ENCODE assay signal across 19 cellular contexts in the genomic region with DNA sequence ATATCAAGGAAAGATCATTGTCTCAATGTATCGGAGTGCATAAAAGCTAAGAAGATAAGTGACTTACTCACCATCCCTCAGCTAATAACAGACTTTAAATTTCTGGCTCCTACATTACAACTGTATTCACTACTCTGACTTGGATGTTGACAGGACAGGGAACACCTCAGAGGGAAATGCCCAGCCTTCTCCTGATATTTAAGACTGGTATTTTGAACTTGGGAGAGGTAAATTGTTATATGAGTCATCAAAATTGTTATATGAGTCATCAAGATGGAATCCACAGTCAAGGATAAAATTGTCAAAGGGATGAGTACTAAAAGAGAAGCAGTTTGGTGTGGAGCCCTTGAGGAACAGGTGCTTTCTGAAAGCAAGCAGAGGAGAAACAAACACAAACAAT.
DNase-seq lines count a peak whose midpoint lies in the region; ATAC-seq, FAIRE-seq and TF ChIP-seq lines count a peak whose summit lies in the region.
"Had no signal": no experiment of that assay in that cellular context is flagged by ENCODE, and none has a peak within 500 bp of the region (broad histone marks: within the 10 kb centered on the region; RNA-seq: fewer than 3 reads in every experiment).

No MANE protein-coding gene starts in this region.

- TF ChIP-seq CTCF in A549 (IDR thresholded peaks at IDR 0.05) (no peak), RWPE2 (IDR thresholded peaks at IDR 0.05; ENCODE audit: poor library complexity, severe bottlenecking) (no peak), foreskin keratinocyte (conservative IDR thresholded peaks at IDR 0.05) (no peak)

- no peak overlapping the region for H3K4me3 ChIP-seq in A549
- no peak overlapping the region for H3K4me3 ChIP-seq in RWPE2 (ENCODE audit: severe bottlenecking)
- H3K4me3 ChIP-seq: heart left ventricle, left ventricle myocardium inferior, mucosa of descending colon, thoracic aorta had no signal

- H3K9me3 ChIP-seq in A549: no peaks in the 10 kb centered on the region
- no peaks in the 10 kb centered on the region for H3K9me3 ChIP-seq in RWPE2 (ENCODE audit: severe bottlenecking)
- H3K9me3 ChIP-seq: heart left ventricle, left ventricle myocardium inferior, mucosa of descending colon, thoracic aorta had no signal

- no peaks in the 10 kb centered on the region for H3K27me3 ChIP-seq in RWPE2 (ENCODE audit: insufficient read depth, poor library complexity, severe bottlenecking)
- H3K27me3 ChIP-seq in foreskin keratinocyte: no peaks in the 10 kb centered on the region
- H3K27me3 ChIP-seq: heart left ventricle had no signal

- no peak for TF ChIP-seq EP300 in A549 (IDR thresholded peaks at IDR 0.05)

- FAIRE-seq in A549 (lab: Jason Lieb, UNC): no peak
- no peak for FAIRE-seq in frontal cortex (lab: Jason Lieb, UNC)

- H3K27ac ChIP-seq in A549 (no peak overlapping the region), RWPE2 (ENCODE audit: poor library complexity, severe bottlenecking) (no peak overlapping the region), foreskin keratinocyte (no peak overlapping the region)
- H3K27ac ChIP-seq: heart left ventricle, left ventricle myocardium inferior, thoracic aorta had no signal

- no peak for TF ChIP-seq POLR2A in A549 (IDR thresholded peaks at IDR 0.05; ENCODE audit: low read length)

- DNase-seq in A549 (ENCODE audit: low read depth in 1 of 2, low spot score in 1 of 2) (peak in 1 of 2 experiments; percentile 35), HT1080 (ENCODE audit: low read depth) (peak; percentile 85), RWPE2 (ENCODE audit: low spot score) (no peak), foreskin keratinocyte (peak; percentile 19 to 39), frontal cortex (ENCODE audit: low spot score in 2 of 2) (no peak), COR-L47 (lab: John Stamatoyannopoulos, UW) (no peak)
- DNase-seq in activated CD8-positive, alpha-beta memory T cell treated with anti-CD3 and anti-CD28 coated beads, Interleukin-2, amount 50 U/mL, for 48 hours: no peak
- DNase-seq in activated CD4-positive, alpha-beta T cell treated with anti-CD3 and anti-CD28 coated beads, Interleukin-2, amount 50 U/mL, for 4 hours: no peak
- DNase-seq: activated naive CD8-positive, alpha-beta T cell treated with anti-CD3 and anti-CD28 coated beads, Interleukin-2, amount 10 ng/mL, durations not matched to agents 7 days and 5 days; cortex of kidney; heart left ventricle; left ventricle myocardium inferior; MM.1S; mucosa of descending colon; NCI-H146; NCI-H510A; stimulated activated CD4-positive, alpha-beta T cell treated with anti-CD3 and anti-CD28 coated beads, Interleukin-1b, Interleukin-23, amount 100 ng/mL, for 48 hours; stimulated activated naive CD4-positive, alpha-beta T cell had no signal

- no peaks in the 10 kb centered on the region for H3K36me3 ChIP-seq in RWPE2 (ENCODE audit: low read depth)
- H3K36me3 ChIP-seq: heart left ventricle, left ventricle myocardium inferior, thoracic aorta had no signal

- no peak overlapping the region for H3K4me2 ChIP-seq in A549

- H3K4me1 ChIP-seq in A549 (no peaks in the 10 kb centered on the region), RWPE2 (ENCODE audit: insufficient read depth, poor library complexity, severe bottlenecking) (no peaks in the 10 kb centered on the region), foreskin keratinocyte (no peaks in the 10 kb centered on the region)
- H3K4me1 ChIP-seq: heart left ventricle, left ventricle myocardium inferior had no signal

- no peak for TF ChIP-seq RAD21 in A549 (conservative IDR thresholded peaks at IDR 0.05 in 1 of 2, IDR thresholded peaks at IDR 0.05 in 1 of 2)

- POLR2A ChIA-PET in A549 (lab: Yijun Ruan, JAX): no interaction called here

- CTCF ChIA-PET in A549 (lab: Yijun Ruan, JAX): no interaction called here

- peak in 1 of 2 experiments; percentile 33; a peak in 1 of 6 replicates for ATAC-seq in A549
- ATAC-seq in RWPE2 (ENCODE audit: low read depth): peak; percentile 71
- peak; percentile 52 for ATAC-seq in foreskin keratinocyte
- ATAC-seq: heart left ventricle, mucosa of descending colon had no signal

- WGBS in A549 (ENCODE audit: missing lambda C conversion rate): 33% methylated on average over 1 of the region's 1 CpG

TF ChIP-seq in A549, 52 proteins besides CTCF, POLR2A, EP300 and RAD21:
- TF ChIP-seq FOSL2 (IDR thresholded peaks at IDR 0.05): no peak
- TF ChIP-seq FOSL2 (CRISPR knock-in tag; IDR thresholded peaks at IDR 0.05): peak; percentile 93
- TF ChIP-seq MAFK (IDR thresholded peaks at IDR 0.05; ENCODE audit: partially characterized antibody): peak; percentile 24
- no peak for TF ChIP-seq NFE2L2 (conservative IDR thresholded peaks at IDR 0.05; ENCODE audit: low read length)
- TF ChIP-seq FOSB (CRISPR knock-in tag; IDR thresholded peaks at IDR 0.05): no peak

Comparison
In these comparisons a context has a peak if more than half of its experiments do, and no peak if none do; other contexts are left out.
1. DNase-seq: peak in HT1080 (single experiment) and foreskin keratinocyte (2 of 2); none in RWPE2 (single experiment), frontal cortex (0 of 2), activated CD8-positive, alpha-beta memory T cell treated with anti-CD3 and anti-CD28 coated beads, Interleukin-2, amount 50 U/mL, for 48 hours (single experiment), COR-L47 (single experiment) and activated CD4-positive, alpha-beta T cell treated with anti-CD3 and anti-CD28 coated beads, Interleukin-2, amount 50 U/mL, for 4 hours (0 of 2).